In the genomic region with DNA sequence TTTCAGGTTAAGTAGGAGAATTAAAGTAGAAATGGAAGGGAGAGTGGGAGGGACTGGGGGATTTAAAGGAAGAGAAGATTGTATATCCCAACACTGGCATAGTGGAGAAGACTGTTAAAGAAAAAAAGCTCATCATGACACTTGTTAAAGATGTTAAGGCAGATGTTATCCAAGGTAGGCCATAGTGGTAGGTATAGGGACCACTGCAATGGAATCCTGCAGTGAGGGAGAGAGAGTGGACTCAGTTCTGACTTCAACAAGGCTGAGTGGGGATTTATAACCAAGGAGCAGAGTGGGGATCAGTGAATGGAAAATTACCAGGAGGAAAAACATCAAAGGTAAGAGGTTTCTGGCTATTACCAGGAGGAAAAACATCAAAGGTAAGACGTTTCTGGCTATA, we compare ENCODE assay signal across 1 cellular context.
TF ChIP-seq lines count a peak whose summit lies in the region.

No MANE protein-coding gene starts in this region.

TF ChIP-seq in HCT116, 20 proteins besides CTCF, POLR2A, EP300 and RAD21 (continued from another document):
- TF ChIP-seq, protein P1, sequence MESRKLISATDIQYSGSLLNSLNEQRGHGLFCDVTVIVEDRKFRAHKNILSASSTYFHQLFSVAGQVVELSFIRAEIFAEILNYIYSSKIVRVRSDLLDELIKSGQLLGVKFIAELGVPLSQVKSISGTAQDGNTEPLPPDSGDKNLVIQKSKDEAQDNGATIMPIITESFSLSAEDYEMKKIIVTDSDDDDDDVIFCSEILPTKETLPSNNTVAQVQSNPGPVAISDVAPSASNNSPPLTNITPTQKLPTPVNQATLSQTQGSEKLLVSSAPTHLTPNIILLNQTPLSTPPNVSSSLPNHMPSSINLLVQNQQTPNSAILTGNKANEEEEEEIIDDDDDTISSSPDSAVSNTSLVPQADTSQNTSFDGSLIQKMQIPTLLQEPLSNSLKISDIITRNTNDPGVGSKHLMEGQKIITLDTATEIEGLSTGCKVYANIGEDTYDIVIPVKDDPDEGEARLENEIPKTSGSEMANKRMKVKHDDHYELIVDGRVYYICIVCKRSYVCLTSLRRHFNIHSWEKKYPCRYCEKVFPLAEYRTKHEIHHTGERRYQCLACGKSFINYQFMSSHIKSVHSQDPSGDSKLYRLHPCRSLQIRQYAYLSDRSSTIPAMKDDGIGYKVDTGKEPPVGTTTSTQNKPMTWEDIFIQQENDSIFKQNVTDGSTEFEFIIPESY (IDR thresholded peaks at IDR 0.05; ENCODE audit: extremely low read depth, insufficient replicate concordance, low read length) = no peak
- TF ChIP-seq, protein P2, sequence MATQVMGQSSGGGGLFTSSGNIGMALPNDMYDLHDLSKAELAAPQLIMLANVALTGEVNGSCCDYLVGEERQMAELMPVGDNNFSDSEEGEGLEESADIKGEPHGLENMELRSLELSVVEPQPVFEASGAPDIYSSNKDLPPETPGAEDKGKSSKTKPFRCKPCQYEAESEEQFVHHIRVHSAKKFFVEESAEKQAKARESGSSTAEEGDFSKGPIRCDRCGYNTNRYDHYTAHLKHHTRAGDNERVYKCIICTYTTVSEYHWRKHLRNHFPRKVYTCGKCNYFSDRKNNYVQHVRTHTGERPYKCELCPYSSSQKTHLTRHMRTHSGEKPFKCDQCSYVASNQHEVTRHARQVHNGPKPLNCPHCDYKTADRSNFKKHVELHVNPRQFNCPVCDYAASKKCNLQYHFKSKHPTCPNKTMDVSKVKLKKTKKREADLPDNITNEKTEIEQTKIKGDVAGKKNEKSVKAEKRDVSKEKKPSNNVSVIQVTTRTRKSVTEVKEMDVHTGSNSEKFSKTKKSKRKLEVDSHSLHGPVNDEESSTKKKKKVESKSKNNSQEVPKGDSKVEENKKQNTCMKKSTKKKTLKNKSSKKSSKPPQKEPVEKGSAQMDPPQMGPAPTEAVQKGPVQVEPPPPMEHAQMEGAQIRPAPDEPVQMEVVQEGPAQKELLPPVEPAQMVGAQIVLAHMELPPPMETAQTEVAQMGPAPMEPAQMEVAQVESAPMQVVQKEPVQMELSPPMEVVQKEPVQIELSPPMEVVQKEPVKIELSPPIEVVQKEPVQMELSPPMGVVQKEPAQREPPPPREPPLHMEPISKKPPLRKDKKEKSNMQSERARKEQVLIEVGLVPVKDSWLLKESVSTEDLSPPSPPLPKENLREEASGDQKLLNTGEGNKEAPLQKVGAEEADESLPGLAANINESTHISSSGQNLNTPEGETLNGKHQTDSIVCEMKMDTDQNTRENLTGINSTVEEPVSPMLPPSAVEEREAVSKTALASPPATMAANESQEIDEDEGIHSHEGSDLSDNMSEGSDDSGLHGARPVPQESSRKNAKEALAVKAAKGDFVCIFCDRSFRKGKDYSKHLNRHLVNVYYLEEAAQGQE (IDR thresholded peaks at IDR 0.05; ENCODE audit: low read depth) = no peak
- TF ChIP-seq EGR1 (IDR thresholded peaks at IDR 0.05; ENCODE audit: low read depth) = no peak
- TF ChIP-seq YY1 (IDR thresholded peaks at IDR 0.05; ENCODE audit: extremely low read depth, insufficient replicate concordance, low read depth, low read length) = no peak
- TF ChIP-seq FOSL1 (IDR thresholded peaks at IDR 0.05; ENCODE audit: low read depth) = no peak
- no peak for TF ChIP-seq SP1 (IDR thresholded peaks at IDR 0.05; ENCODE audit: low read depth)
- no peak for TF ChIP-seq ELF1 (IDR thresholded peaks at IDR 0.05; ENCODE audit: borderline replicate concordance, low read depth)
- TF ChIP-seq ZFX (IDR thresholded peaks at IDR 0.05) = no peak
- TF ChIP-seq JUND (IDR thresholded peaks at IDR 0.05) = no peak
- no peak for TF ChIP-seq EZH2 (IDR thresholded peaks at IDR 0.05)
- no peak for TF ChIP-seq EZH2phosphoT487 (IDR thresholded peaks at IDR 0.05; ENCODE audit: borderline replicate concordance)
TF ChIP-seq in HCT116: peak in this region for 0.
